2 cellular contexts compared by ENCODE assay signal in genomic region chr9:105473221-105473620, GRCh38.
TF ChIP-seq lines count a peak whose summit lies in the region.

No MANE protein-coding gene starts in this region.

TF ChIP-seq in HepG2, 621 proteins besides CTCF, POLR2A, EP300 and RAD21:
- TF ChIP-seq KDM5B (CRISPR knock-in tag; IDR thresholded peaks at IDR 0.05; ENCODE audit: borderline replicate concordance) = no peak
- no peak for TF ChIP-seq ZNF30 (CRISPR knock-in tag; IDR thresholded peaks at IDR 0.05)
- TF ChIP-seq MAFF (IDR thresholded peaks at IDR 0.05; ENCODE audit: low read depth, low read length) = peak; percentile 46; the same call in 1 of the 2 replicates
- peak; percentile 51 to 65 for TF ChIP-seq MAFK (conservative IDR thresholded peaks at IDR 0.05 in 1 of 2, IDR thresholded peaks at IDR 0.05 in 1 of 2; ENCODE audit: low read length in 2 of 2)
- no peak for TF ChIP-seq ARID3A (IDR thresholded peaks at IDR 0.05; ENCODE audit: low read depth, low read length)
- TF ChIP-seq, protein P1, sequence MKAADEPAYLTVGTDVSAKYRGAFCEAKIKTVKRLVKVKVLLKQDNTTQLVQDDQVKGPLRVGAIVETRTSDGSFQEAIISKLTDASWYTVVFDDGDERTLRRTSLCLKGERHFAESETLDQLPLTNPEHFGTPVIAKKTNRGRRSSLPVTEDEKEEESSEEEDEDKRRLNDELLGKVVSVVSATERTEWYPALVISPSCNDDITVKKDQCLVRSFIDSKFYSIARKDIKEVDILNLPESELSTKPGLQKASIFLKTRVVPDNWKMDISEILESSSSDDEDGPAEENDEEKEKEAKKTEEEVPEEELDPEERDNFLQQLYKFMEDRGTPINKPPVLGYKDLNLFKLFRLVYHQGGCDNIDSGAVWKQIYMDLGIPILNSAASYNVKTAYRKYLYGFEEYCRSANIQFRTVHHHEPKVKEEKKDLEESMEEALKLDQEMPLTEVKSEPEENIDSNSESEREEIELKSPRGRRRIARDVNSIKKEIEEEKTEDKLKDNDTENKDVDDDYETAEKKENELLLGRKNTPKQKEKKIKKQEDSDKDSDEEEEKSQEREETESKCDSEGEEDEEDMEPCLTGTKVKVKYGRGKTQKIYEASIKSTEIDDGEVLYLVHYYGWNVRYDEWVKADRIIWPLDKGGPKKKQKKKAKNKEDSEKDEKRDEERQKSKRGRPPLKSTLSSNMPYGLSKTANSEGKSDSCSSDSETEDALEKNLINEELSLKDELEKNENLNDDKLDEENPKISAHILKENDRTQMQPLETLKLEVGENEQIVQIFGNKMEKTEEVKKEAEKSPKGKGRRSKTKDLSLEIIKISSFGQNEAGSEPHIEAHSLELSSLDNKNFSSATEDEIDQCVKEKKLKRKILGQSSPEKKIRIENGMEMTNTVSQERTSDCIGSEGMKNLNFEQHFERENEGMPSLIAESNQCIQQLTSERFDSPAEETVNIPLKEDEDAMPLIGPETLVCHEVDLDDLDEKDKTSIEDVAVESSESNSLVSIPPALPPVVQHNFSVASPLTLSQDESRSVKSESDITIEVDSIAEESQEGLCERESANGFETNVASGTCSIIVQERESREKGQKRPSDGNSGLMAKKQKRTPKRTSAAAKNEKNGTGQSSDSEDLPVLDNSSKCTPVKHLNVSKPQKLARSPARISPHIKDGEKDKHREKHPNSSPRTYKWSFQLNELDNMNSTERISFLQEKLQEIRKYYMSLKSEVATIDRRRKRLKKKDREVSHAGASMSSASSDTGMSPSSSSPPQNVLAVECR (CRISPR knock-in tag; IDR thresholded peaks at IDR 0.05; ENCODE audit: borderline replicate concordance) = no peak
- no peak for TF ChIP-seq HOMEZ (CRISPR knock-in tag; IDR thresholded peaks at IDR 0.05; ENCODE audit: low read depth)
- TF ChIP-seq ZNF720 (CRISPR knock-in tag; IDR thresholded peaks at IDR 0.05) = no peak
TF ChIP-seq in HepG2: peak in this region for 2.

TF ChIP-seq in K562, 482 proteins besides CTCF, POLR2A, EP300 and RAD21:
- TF ChIP-seq PRMT5 (CRISPR knock-in tag; IDR thresholded peaks at IDR 0.05) = no peak
- TF ChIP-seq ADNP (tag; IDR thresholded peaks at IDR 0.05) = no peak
- no peak for TF ChIP-seq RBM25 (IDR thresholded peaks at IDR 0.05; ENCODE audit: low read depth, low read length, severe bottlenecking)
- TF ChIP-seq BRF2 (IDR thresholded peaks at IDR 0.05; ENCODE audit: borderline replicate concordance, insufficient read depth, insufficient read length) = no peak
- no peak for TF ChIP-seq GATAD2B (IDR thresholded peaks at IDR 0.05; ENCODE audit: borderline replicate concordance)
- peak; percentile 12; the same call in 1 of the 2 replicates for TF ChIP-seq MAFF (IDR thresholded peaks at IDR 0.05; ENCODE audit: low read length)
- TF ChIP-seq NCOA1 (IDR thresholded peaks at IDR 0.05; ENCODE audit: low read depth) = no peak
- TF ChIP-seq, protein P2, sequence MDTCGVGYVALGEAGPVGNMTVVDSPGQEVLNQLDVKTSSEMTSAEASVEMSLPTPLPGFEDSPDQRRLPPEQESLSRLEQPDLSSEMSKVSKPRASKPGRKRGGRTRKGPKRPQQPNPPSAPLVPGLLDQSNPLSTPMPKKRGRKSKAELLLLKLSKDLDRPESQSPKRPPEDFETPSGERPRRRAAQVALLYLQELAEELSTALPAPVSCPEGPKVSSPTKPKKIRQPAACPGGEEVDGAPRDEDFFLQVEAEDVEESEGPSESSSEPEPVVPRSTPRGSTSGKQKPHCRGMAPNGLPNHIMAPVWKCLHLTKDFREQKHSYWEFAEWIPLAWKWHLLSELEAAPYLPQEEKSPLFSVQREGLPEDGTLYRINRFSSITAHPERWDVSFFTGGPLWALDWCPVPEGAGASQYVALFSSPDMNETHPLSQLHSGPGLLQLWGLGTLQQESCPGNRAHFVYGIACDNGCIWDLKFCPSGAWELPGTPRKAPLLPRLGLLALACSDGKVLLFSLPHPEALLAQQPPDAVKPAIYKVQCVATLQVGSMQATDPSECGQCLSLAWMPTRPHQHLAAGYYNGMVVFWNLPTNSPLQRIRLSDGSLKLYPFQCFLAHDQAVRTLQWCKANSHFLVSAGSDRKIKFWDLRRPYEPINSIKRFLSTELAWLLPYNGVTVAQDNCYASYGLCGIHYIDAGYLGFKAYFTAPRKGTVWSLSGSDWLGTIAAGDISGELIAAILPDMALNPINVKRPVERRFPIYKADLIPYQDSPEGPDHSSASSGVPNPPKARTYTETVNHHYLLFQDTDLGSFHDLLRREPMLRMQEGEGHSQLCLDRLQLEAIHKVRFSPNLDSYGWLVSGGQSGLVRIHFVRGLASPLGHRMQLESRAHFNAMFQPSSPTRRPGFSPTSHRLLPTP (IDR thresholded peaks at IDR 0.05; ENCODE audit: borderline replicate concordance, extremely low read depth, insufficient read length) = no peak
- no peak for TF ChIP-seq ZNF584 (CRISPR knock-in tag; IDR thresholded peaks at IDR 0.05; ENCODE audit: low read depth)
- TF ChIP-seq, protein P3, sequence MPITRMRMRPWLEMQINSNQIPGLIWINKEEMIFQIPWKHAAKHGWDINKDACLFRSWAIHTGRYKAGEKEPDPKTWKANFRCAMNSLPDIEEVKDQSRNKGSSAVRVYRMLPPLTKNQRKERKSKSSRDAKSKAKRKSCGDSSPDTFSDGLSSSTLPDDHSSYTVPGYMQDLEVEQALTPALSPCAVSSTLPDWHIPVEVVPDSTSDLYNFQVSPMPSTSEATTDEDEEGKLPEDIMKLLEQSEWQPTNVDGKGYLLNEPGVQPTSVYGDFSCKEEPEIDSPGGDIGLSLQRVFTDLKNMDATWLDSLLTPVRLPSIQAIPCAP (CRISPR knock-in tag; IDR thresholded peaks at IDR 0.05; ENCODE audit: borderline replicate concordance) = no peak
- TF ChIP-seq C11orf30 (IDR thresholded peaks at IDR 0.05; ENCODE audit: low read depth) = peak; percentile 62
- TF ChIP-seq CREB3 (tag; conservative IDR thresholded peaks at IDR 0.05; ENCODE audit: low read depth) = no peak
- TF ChIP-seq HMG20A (CRISPR knock-in tag; conservative IDR thresholded peaks at IDR 0.05) = no peak
- TF ChIP-seq ZNF316 (IDR thresholded peaks at IDR 0.05) = peak; percentile 80
- no peak for TF ChIP-seq ATF2 (CRISPR knock-in tag; IDR thresholded peaks at IDR 0.05)
- TF ChIP-seq MYBL2 (IDR thresholded peaks at IDR 0.05; ENCODE audit: low read depth) = no peak
- TF ChIP-seq MYBL2 (CRISPR knock-in tag; IDR thresholded peaks at IDR 0.05; ENCODE audit: borderline replicate concordance) = no peak
- no peak for TF ChIP-seq ETS2 (tag; IDR thresholded peaks at IDR 0.05; ENCODE audit: borderline replicate concordance, poor library complexity, severe bottlenecking)
